ENCODE assay signal across 8 cellular contexts in genomic region chr16:86566601-86566965, GRCh38. TPM values are rescaled to one million over a fixed set of nuclear protein-coding genes. Genes with fewer than 3 reads are reported as not detected.
DNase-seq lines count a peak whose midpoint lies in the region; ATAC-seq and TF ChIP-seq lines count a peak whose summit lies in the region.

Gene FOXC2, plus strand, starts transcription at chr16:86566829. Its CDS starts 507 bp downstream, at chr16:86567336.

- H3K4me1 ChIP-seq in prostate gland (replicated peaks) (peaks cover 3% of the 10 kb centered on the region), MM.1S (ENCODE audit: low read length) (no peaks in the 10 kb centered on the region)

- H3K27me3 Mint-ChIP-seq in natural killer cell treated with Interleukin-12 subunit alpha and Interleukin-12 subunit beta and Interleukin-15 and Interleukin-18, amount 100 ng/mL, for 72 hours, result peaks cover 34 to 58% of the 10 kb centered on the region in 2 donors
- H3K27me3 Mint-ChIP-seq in natural killer cell (ENCODE audit: low read depth in 2 of 2), result peaks cover 39 to 45% of the 10 kb centered on the region in 2 donors
- peaks cover 93% of the 10 kb centered on the region for H3K27me3 Mint-ChIP-seq in activated naive CD4-positive, alpha-beta T cell treated with anti-CD3 and anti-CD28 coated beads, Interleukin-2, amount 10 ng/mL, durations not matched to agents 7 days and 5 days

- no peak within 1 kb of the TSS for H3K4me3 Mint-ChIP-seq in natural killer cell treated with Interleukin-12 subunit alpha and Interleukin-12 subunit beta and Interleukin-15 and Interleukin-18, amount 100 ng/mL, for 72 hours
- H3K4me3 Mint-ChIP-seq in natural killer cell, result no peak within 1 kb of the TSS
- no peak within 1 kb of the TSS for H3K4me3 Mint-ChIP-seq in activated naive CD4-positive, alpha-beta T cell treated with anti-CD3 and anti-CD28 coated beads, Interleukin-2, amount 10 ng/mL, durations not matched to agents 7 days and 5 days

- DNase-seq in natural killer cell treated with Interleukin-12 subunit alpha and Interleukin-12 subunit beta and Interleukin-15 and Interleukin-18, amount 100 ng/mL, for 72 hours (ENCODE audit: low spot score), result peak; percentile 70
- DNase-seq in natural killer cell (no peak), glomerular endothelial cell (ENCODE audit: extremely low read depth, low read depth, low spot score) (no peak), prostate gland (ENCODE audit: low spot score) (peak; percentile 44), left lobe of liver (ENCODE audit: low spot score) (no peak), MM.1S (no peak), NCI-H1930 (lab: John Stamatoyannopoulos, UW) (no peak)
- DNase-seq in activated naive CD4-positive, alpha-beta T cell treated with anti-CD3 and anti-CD28 coated beads, Interleukin-2, amount 10 ng/mL, durations not matched to agents 7 days and 5 days, result peak; percentile 60

- H3K27ac ChIP-seq in prostate gland (no peak within 1 kb of the TSS), MM.1S (ENCODE audit: low read length) (no peak within 1 kb of the TSS)

- CTCF ChIA-PET in activated naive CD4-positive, alpha-beta T cell treated with anti-CD3 and anti-CD28 coated beads, Interleukin-2, amount 10 ng/mL, durations not matched to agents 7 days and 5 days (lab: Charles Lee), result no interaction called here

- no peak within 1 kb of the TSS for H2AFZ ChIP-seq in MM.1S (ENCODE audit: low read length)

- TF ChIP-seq POLR2A in prostate gland (IDR thresholded peaks at IDR 0.05), result no peak

- H3K36me3 ChIP-seq in prostate gland (no peaks in the 10 kb centered on the region), MM.1S (replicated peaks; ENCODE audit: insufficient read depth, low read length) (no peaks in the 10 kb centered on the region)

- TF ChIP-seq CTCF in natural killer cell (IDR thresholded peaks at IDR 0.05) (no peak), prostate gland (IDR thresholded peaks at IDR 0.05) (no peak), MM.1S (IDR thresholded peaks at IDR 0.05; ENCODE audit: low read length) (no peak)

- no peak within 1 kb of the TSS for H3K9ac ChIP-seq in MM.1S (ENCODE audit: low read length)

- H3K4me2 ChIP-seq in MM.1S (ENCODE audit: low read depth, low read length), result no peak within 1 kb of the TSS

- no peaks in the 10 kb centered on the region for H3K36me3 Mint-ChIP-seq in natural killer cell treated with Interleukin-12 subunit alpha and Interleukin-12 subunit beta and Interleukin-15 and Interleukin-18, amount 100 ng/mL, for 72 hours
- no peaks in the 10 kb centered on the region for H3K36me3 Mint-ChIP-seq in natural killer cell
- H3K36me3 Mint-ChIP-seq in activated naive CD4-positive, alpha-beta T cell treated with anti-CD3 and anti-CD28 coated beads, Interleukin-2, amount 10 ng/mL, durations not matched to agents 7 days and 5 days, result no peaks in the 10 kb centered on the region

- H3K9me3 ChIP-seq in prostate gland, result no peaks in the 10 kb centered on the region
- no peaks in the 10 kb centered on the region for H3K9me3 ChIP-seq in MM.1S (replicated peaks; ENCODE audit: insufficient read depth, low read length)

- intact Hi-C loops in natural killer cell (cut with micrococcal nuclease) (no loop called here), prostate gland (cut with DNase I) (no loop called here)

- WGBS in prostate gland, result 2% methylated on average over 30 of the region's 30 CpGs

- H3K4me3 ChIP-seq in prostate gland (peak within 1 kb of the TSS; percentile 8 to 9), MM.1S (ENCODE audit: low read length) (no peak within 1 kb of the TSS)

- no peaks in the 10 kb centered on the region for H3K9me3 Mint-ChIP-seq in natural killer cell treated with Interleukin-12 subunit alpha and Interleukin-12 subunit beta and Interleukin-15 and Interleukin-18, amount 100 ng/mL, for 72 hours
- H3K9me3 Mint-ChIP-seq in natural killer cell, result no peaks in the 10 kb centered on the region
- no peaks in the 10 kb centered on the region for H3K9me3 Mint-ChIP-seq in activated naive CD4-positive, alpha-beta T cell treated with anti-CD3 and anti-CD28 coated beads, Interleukin-2, amount 10 ng/mL, durations not matched to agents 7 days and 5 days

- no peaks in the 10 kb centered on the region for H3K79me2 ChIP-seq in MM.1S (ENCODE audit: low read length)

- peaks cover 0 to 11% of the 10 kb centered on the region in 2 donors for H3K4me1 Mint-ChIP-seq in natural killer cell treated with Interleukin-12 subunit alpha and Interleukin-12 subunit beta and Interleukin-15 and Interleukin-18, amount 100 ng/mL, for 72 hours (ENCODE audit: low read depth in 2 of 2)
- H3K4me1 Mint-ChIP-seq in natural killer cell, result peaks cover 7 to 8% of the 10 kb centered on the region in 2 donors
- peaks cover 8% of the 10 kb centered on the region for H3K4me1 Mint-ChIP-seq in activated naive CD4-positive, alpha-beta T cell treated with anti-CD3 and anti-CD28 coated beads, Interleukin-2, amount 10 ng/mL, durations not matched to agents 7 days and 5 days

- no peaks in the 10 kb centered on the region for H4K20me1 ChIP-seq in MM.1S (ENCODE audit: insufficient read depth, low read length)

- peak; percentile 51 to 66 for ATAC-seq in natural killer cell treated with Interleukin-12 subunit alpha and Interleukin-12 subunit beta and Interleukin-15 and Interleukin-18, amount 100 ng/mL, for 72 hours
- no peak for ATAC-seq in natural killer cell
- ATAC-seq in left lobe of liver, result no peak

- H3K27ac Mint-ChIP-seq in natural killer cell treated with Interleukin-12 subunit alpha and Interleukin-12 subunit beta and Interleukin-15 and Interleukin-18, amount 100 ng/mL, for 72 hours, result no peak within 1 kb of the TSS
- H3K27ac Mint-ChIP-seq in natural killer cell, result no peak within 1 kb of the TSS
- peak within 1 kb of the TSS; percentile 58 for H3K27ac Mint-ChIP-seq in activated naive CD4-positive, alpha-beta T cell treated with anti-CD3 and anti-CD28 coated beads, Interleukin-2, amount 10 ng/mL, durations not matched to agents 7 days and 5 days

- no peaks in the 10 kb centered on the region for H3F3A ChIP-seq in MM.1S (ENCODE audit: insufficient read depth, low read length)

- H3K27me3 ChIP-seq in prostate gland (replicated peaks; ENCODE audit: insufficient read depth) (peaks cover 47% of the 10 kb centered on the region), MM.1S (replicated peaks; ENCODE audit: insufficient read depth, low read length) (peaks cover 75% of the 10 kb centered on the region)

- H3K9me2 ChIP-seq in MM.1S (replicated peaks; ENCODE audit: insufficient read depth, low read length), result no peaks in the 10 kb centered on the region

RNA-seq across cellular contexts. Expression of gene FOXC2, which starts in this region (rescaled TPM):
- total RNA-seq in natural killer cell treated with Interleukin-12 subunit alpha and Interleukin-12 subunit beta and Interleukin-15 and Interleukin-18, amount 100 ng/mL, for 72 hours, result not detected
- total RNA-seq in natural killer cell (under 1 TPM in 1 of 3 donors, not detected in 2; 0.14 TPM), glomerular endothelial cell (7.1 and 21.7 TPM in 2 replicates), prostate gland (1 to 10 TPM in 1 of 2 donors, under 1 TPM in 1; 0.41 to 6.5 TPM), left lobe of liver (0.13 TPM)

Comparison
In these comparisons a context has a peak if more than half of its experiments do, and no peak if none do; other contexts are left out.
1. Peak in DNase-seq and ATAC-seq in natural killer cell treated with Interleukin-12 subunit alpha and Interleukin-12 subunit beta and Interleukin-15 and Interleukin-18, amount 100 ng/mL, for 72 hours; RNA of the gene not detected or under 1 TPM.
2. DNase-seq: peak in activated naive CD4-positive, alpha-beta T cell treated with anti-CD3 and anti-CD28 coated beads, Interleukin-2, amount 10 ng/mL, durations not matched to agents 7 days and 5 days (single experiment) and prostate gland (single experiment); none in natural killer cell (single experiment), glomerular endothelial cell (single experiment), left lobe of liver (single experiment), MM.1S (single experiment) and NCI-H1930 (0 of 2).